In the genomic region with DNA sequence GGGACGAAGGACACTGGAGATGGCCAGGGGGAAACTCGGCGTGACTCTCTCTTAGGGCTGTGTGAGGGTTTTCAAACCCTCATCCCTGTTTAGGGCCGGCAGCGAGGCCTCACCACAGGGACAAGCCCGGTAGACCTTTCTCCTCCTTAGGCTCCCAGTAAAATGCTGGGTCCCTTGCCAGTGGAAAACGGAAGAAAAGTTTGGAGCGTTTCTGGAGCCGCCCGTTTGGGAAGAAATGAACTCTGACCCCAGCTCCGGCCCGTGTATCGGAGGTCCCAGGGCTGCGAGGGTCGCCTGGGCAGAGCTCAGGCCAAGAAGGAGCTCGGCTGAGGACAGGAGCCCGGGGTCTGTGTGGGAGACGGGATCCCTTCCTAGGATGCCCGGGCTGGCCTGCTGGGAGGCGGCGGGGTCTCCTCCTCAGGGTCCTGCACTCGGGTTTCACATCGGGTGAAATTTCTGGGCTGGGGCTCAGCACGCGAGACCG, we compare ENCODE assay signal across 8 cellular contexts. TPM values are rescaled to one million over a fixed set of nuclear protein-coding genes. Genes with fewer than 3 reads are reported as not detected.
DNase-seq lines count a peak whose midpoint lies in the region; ATAC-seq and TF ChIP-seq lines count a peak whose summit lies in the region.

No MANE protein-coding gene starts in this region.

- intact Hi-C loops in body of pancreas (cut with DNase I) (no loop called here), transverse colon (cut with DNase I; ENCODE audit: low total_unique reads) (no loop called here)

- TF ChIP-seq RAD21 in liver (IDR thresholded peaks at IDR 0.05), result no peak

- H3K27me3 ChIP-seq in GM06990 (replicated peaks; ENCODE audit: control insufficient read depth, insufficient read depth, low read length) (no peaks in the 10 kb centered on the region; the same call in 1 of the 2 replicates), body of pancreas (no peaks in the 10 kb centered on the region), liver (ENCODE audit: control insufficient read depth in 4 of 4, insufficient read depth in 4 of 4, low read length in 3 of 4) (no peaks in the 10 kb centered on the region), transverse colon (peaks cover 4% of the 10 kb centered on the region)

- peaks cover 21% of the 10 kb centered on the region for H3K4me1 ChIP-seq in body of pancreas
- H3K4me1 ChIP-seq in liver (ENCODE audit: control insufficient read depth in 4 of 4, insufficient read depth in 4 of 4, low read length in 3 of 4), result peaks cover 0 to 16% (median 10%) of the 10 kb centered on the region in 4 donors
- peaks cover 0 to 21% (median 15%) of the 10 kb centered on the region in 4 donors for H3K4me1 ChIP-seq in transverse colon

- in situ Hi-C loops in transverse colon (cut with MboI; ENCODE audit: low pct_ligation_motif_present in 1 of 4, low pct_unique_long_range_greater_than_20kb in 1 of 4, low sequenced_read_pairs in 3 of 4), result no loop called here

- H3K9me3 ChIP-seq in body of pancreas (no peaks in the 10 kb centered on the region), liver (ENCODE audit: control insufficient read depth in 4 of 4, low read length in 3 of 4) (no peaks in the 10 kb centered on the region), transverse colon (no peaks in the 10 kb centered on the region)

- peak overlapping the region; percentile 65 for H3K4me3 ChIP-seq in GM06990 (replicated peaks; ENCODE audit: low read depth, low read length)
- H3K4me3 ChIP-seq in Jurkat, Clone E6-1 (ENCODE audit: low read length), result peak overlapping the region; percentile 76
- peak overlapping the region; percentile 51 to 96 for H3K4me3 ChIP-seq in body of pancreas
- H3K4me3 ChIP-seq in liver (ENCODE audit: low read depth in 1 of 3, low read length in 3 of 3), result peak overlapping the region; percentile 49 to 98 (median 82)
- H3K4me3 ChIP-seq in transverse colon, result peak overlapping the region; percentile 50 to 94 (median 89)

- TF ChIP-seq POLR2A in body of pancreas (IDR thresholded peaks at IDR 0.05), result no peak
- no peak for TF ChIP-seq POLR2A in transverse colon (IDR thresholded peaks at IDR 0.05)

- 0% methylated on average over 3 to 26 of the region's 26 CpGs for WGBS in body of pancreas, 2 donors
- under 1% methylated on average over 26 of the region's 26 CpGs for WGBS in liver
- 1% methylated on average over 10 of the region's 26 CpGs; no CpG with 5 or more reads in 1 of the 2 donors for WGBS in transverse colon (ENCODE audit: low coverage in 1 of 2), 2 donors

- H3K27ac ChIP-seq in body of pancreas, result peak overlapping the region; percentile 57 to 89 (median 86)
- peak overlapping the region; percentile 76 to 77 for H3K27ac ChIP-seq in liver (ENCODE audit: low read depth in 1 of 2, low read length in 2 of 2)
- peak overlapping the region; percentile 88 to 93 (median 90) for H3K27ac ChIP-seq in transverse colon

- ATAC-seq in body of pancreas, result peak; percentile 47
- no peak for ATAC-seq in HG03039 (IDR thresholded peaks at IDR 0.05; ENCODE audit: unreplicated experiment)

- TF ChIP-seq CTCF in GM06990 (IDR thresholded peaks at IDR 0.05; ENCODE audit: insufficient read depth, low read length, poor library complexity, severe bottlenecking) (no peak), body of pancreas (IDR thresholded peaks at IDR 0.05) (no peak), liver (IDR thresholded peaks at IDR 0.05; ENCODE audit: low read depth, low read length, missing input control) (no peak), transverse colon (IDR thresholded peaks at IDR 0.05) (no peak)

- no peaks in the 10 kb centered on the region for H3K36me3 ChIP-seq in GM06990 (ENCODE audit: control insufficient read depth, insufficient read depth, low read length)
- no peaks in the 10 kb centered on the region for H3K36me3 ChIP-seq in body of pancreas (replicated peaks in 1 of 2; ENCODE audit: insufficient read depth in 1 of 2, low read depth in 2 of 2)
- H3K36me3 ChIP-seq in liver (ENCODE audit: control insufficient read depth in 4 of 4, insufficient read depth in 3 of 4, low read depth in 1 of 4, low read length in 3 of 4), result no peaks in the 10 kb centered on the region
- no peaks in the 10 kb centered on the region for H3K36me3 ChIP-seq in transverse colon

- TF ChIP-seq EP300 in transverse colon (IDR thresholded peaks at IDR 0.05; ENCODE audit: low read depth), result no peak

- DNase-seq in GM06990 (ENCODE audit: extremely low read depth, insufficient read length), result no peak
- no peak for DNase-seq in Jurkat, Clone E6-1 (ENCODE audit: low read depth, low spot score)
- peak in 2 of 4 donors; percentile 33 to 36 for DNase-seq in body of pancreas
- DNase-seq in transverse colon, result no peak
- DNase-seq in HK-2 (ENCODE audit: unreplicated experiment), result no peak
- no peak for DNase-seq in NCI-H2227 treated with DMSO at 0.1 percent for 48 hours (lab: John Stamatoyannopoulos, UW)

- peak overlapping the region; percentile 44 to 48 for H3K9ac ChIP-seq in liver (ENCODE audit: low read depth in 1 of 2, low read length in 2 of 2)

TF ChIP-seq in liver, 16 proteins besides CTCF, POLR2A, EP300 and RAD21:
- TF ChIP-seq NR2F2 (IDR thresholded peaks at IDR 0.05) (no peak), HNF4A (conservative IDR thresholded peaks at IDR 0.05) (no peak), HNF4G (IDR thresholded peaks at IDR 0.05) (no peak), JUND (IDR thresholded peaks at IDR 0.05) (no peak), EGR1 (IDR thresholded peaks at IDR 0.05; ENCODE audit: low read depth in 2 of 2) (no peak)
- TF ChIP-seq, protein P1, sequence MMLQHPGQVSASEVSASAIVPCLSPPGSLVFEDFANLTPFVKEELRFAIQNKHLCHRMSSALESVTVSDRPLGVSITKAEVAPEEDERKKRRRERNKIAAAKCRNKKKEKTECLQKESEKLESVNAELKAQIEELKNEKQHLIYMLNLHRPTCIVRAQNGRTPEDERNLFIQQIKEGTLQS (IDR thresholded peaks at IDR 0.05), result no peak

RNA-seq across cellular contexts. Expression of gene ZNF213, which starts 23.2 kb away (rescaled TPM):
- polyA plus RNA-seq in Jurkat, Clone E6-1 (2012; ENCODE audit: insufficient read depth, insufficient read length), result 6.8 TPM
- total RNA-seq in body of pancreas (10 to 100 TPM; 12.5 to 21.4 TPM), liver (1 to 10 TPM; 1.9 to 4.5 TPM), transverse colon (10 to 100 TPM; 12.1 to 64.3 (median 16.1) TPM)
- polyA plus RNA-seq in liver, result 1 to 10 TPM in 1 of 2 donors, under 1 TPM in 1; 0.56 to 1.6 TPM

RNA-seq across cellular contexts. Expression of gene OR1F1, which starts 29.9 kb away (rescaled TPM):
- not detected for polyA plus RNA-seq in Jurkat, Clone E6-1 (2012; ENCODE audit: insufficient read depth, insufficient read length)
- total RNA-seq in body of pancreas (not detected), liver (not detected), transverse colon (not detected)
- polyA plus RNA-seq in liver, result not detected

RNA-seq across cellular contexts. Expression of gene ZNF205, which starts 45.7 kb away (rescaled TPM):
- polyA plus RNA-seq in Jurkat, Clone E6-1 (2012; ENCODE audit: insufficient read depth, insufficient read length), result not detected
- total RNA-seq in body of pancreas (10 to 100 TPM; 14.2 to 20.0 TPM), liver (1 to 10 TPM; 4.1 to 6.9 TPM), transverse colon (10 to 100 TPM in 3 of 4 donors, 1 to 10 TPM in 1; 5.2 to 16.3 (median 15.5) TPM)
- 1 to 10 TPM; 2.0 to 5.9 TPM for polyA plus RNA-seq in liver

RNA-seq across cellular contexts. Expression of gene ZSCAN10, which starts 59.0 kb away (rescaled TPM):
- polyA plus RNA-seq in Jurkat, Clone E6-1 (2012; ENCODE audit: insufficient read depth, insufficient read length), result not detected
- total RNA-seq in body of pancreas (not detected), liver (not detected), transverse colon (not detected)
- polyA plus RNA-seq in liver, result not detected
